8 cellular contexts compared by ENCODE assay signal in the genomic region with DNA sequence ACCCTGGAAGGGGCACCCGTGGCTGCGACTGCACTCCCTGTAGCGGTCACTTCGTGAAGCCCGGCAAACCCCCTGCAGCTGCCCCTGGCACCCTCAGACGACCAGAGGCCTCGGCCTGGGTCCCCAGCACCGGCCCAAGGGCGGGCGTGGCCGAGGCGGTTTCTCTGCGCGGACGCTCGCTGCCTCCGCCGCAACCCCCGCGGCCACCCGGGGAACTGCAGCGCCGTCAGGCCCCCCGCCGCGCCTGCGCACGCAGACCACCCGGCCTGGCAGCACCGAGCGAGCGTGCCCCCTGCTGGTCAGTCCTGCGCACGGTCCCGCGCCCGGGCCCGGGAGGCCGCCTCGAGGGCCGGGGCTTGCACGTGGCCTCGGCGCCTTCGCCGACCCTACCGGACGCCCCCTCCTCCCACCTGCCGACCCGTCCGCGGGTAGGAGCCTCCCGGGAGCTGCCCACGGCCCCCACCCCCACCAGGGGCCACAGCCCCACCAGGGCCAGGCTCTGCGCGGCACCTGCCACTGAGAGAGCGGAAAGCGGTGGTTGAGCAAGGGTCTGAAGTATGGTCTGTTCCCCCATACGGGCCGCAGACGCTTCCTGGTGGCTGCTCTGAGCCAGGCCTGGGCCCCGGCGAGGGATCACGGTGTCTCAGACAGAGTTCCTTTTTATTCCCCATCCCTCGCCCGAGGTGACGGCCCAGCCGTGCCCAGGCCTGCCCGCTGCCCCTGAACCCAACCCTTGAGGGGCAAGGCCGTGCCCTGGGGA. TPM values are rescaled to one million over a fixed set of nuclear protein-coding genes. Genes with fewer than 3 reads are reported as not detected.
DNase-seq lines count a peak whose midpoint lies in the region; ATAC-seq, FAIRE-seq and TF ChIP-seq lines count a peak whose summit lies in the region.

No MANE protein-coding gene starts in this region.

- peaks cover 2% of the 10 kb centered on the region for H3K4me1 Mint-ChIP-seq in activated T-cell treated with anti-CD3 and anti-CD28 coated beads, Interleukin-2, amount 50 U/mL, for 24 hours (ENCODE audit: low read depth)
- H3K4me1 Mint-ChIP-seq in naive thymus-derived CD4-positive, alpha-beta T cell, result peaks cover 2 to 8% (median 4%) of the 10 kb centered on the region in 7 donors

- H3K4me1 ChIP-seq in HUES6 (ENCODE audit: control insufficient read depth, insufficient read depth, low read length), result peaks cover 13% of the 10 kb centered on the region; the same call in 1 of the 2 replicates
- H3K4me1 ChIP-seq in naive thymus-derived CD4-positive, alpha-beta T cell (ENCODE audit: control insufficient read depth in 2 of 2, insufficient read depth in 2 of 2, low read length in 2 of 2), result no peaks in the 10 kb centered on the region

- no peaks in the 10 kb centered on the region for H3K9me3 ChIP-seq in HUES6 (ENCODE audit: control insufficient read depth, insufficient read depth, low read depth, low read length)
- H3K9me3 ChIP-seq in naive thymus-derived CD4-positive, alpha-beta T cell (ENCODE audit: control insufficient read depth in 2 of 3, low read length in 3 of 3), result no peaks in the 10 kb centered on the region

- ATAC-seq in GM21447 (IDR thresholded peaks at IDR 0.05; ENCODE audit: unreplicated experiment), result peak; percentile 73
- peak; percentile 100 for ATAC-seq in naive thymus-derived CD4-positive, alpha-beta T cell

- TF ChIP-seq CTCF in D721Med (IDR thresholded peaks at IDR 0.05; ENCODE audit: insufficient read depth, missing control alignments), result peak; percentile 81

- no peaks in the 10 kb centered on the region for H3K9me3 Mint-ChIP-seq in activated T-cell treated with anti-CD3 and anti-CD28 coated beads, Interleukin-2, amount 50 U/mL, for 24 hours
- no peaks in the 10 kb centered on the region for H3K9me3 Mint-ChIP-seq in naive thymus-derived CD4-positive, alpha-beta T cell

- no peak overlapping the region for H3K9ac ChIP-seq in HUES6 (ENCODE audit: low read length)

- no peak for FAIRE-seq in D721Med (lab: Jason Lieb, UNC)

- intact Hi-C loops in naive thymus-derived CD4-positive, alpha-beta T cell (cut with micrococcal nuclease), result loop anchor here (1.0 to 10.0 kb wide), 6 partner anchors 14 to 405 kb away; partner anchors contain the start of genes HAGH (in 1 of the 2), MRPS34 (in 1 of the 2) and MSRB1 (in 1 of the 2)

- no peak overlapping the region for H3K27ac Mint-ChIP-seq in activated T-cell treated with anti-CD3 and anti-CD28 coated beads, Interleukin-2, amount 50 U/mL, for 24 hours
- no peak overlapping the region for H3K27ac Mint-ChIP-seq in naive thymus-derived CD4-positive, alpha-beta T cell

- peak overlapping the region; percentile 62 for H3K4me3 Mint-ChIP-seq in activated T-cell treated with anti-CD3 and anti-CD28 coated beads, Interleukin-2, amount 50 U/mL, for 24 hours
- H3K4me3 Mint-ChIP-seq in naive thymus-derived CD4-positive, alpha-beta T cell, result peak overlapping the region in 6 of 10 donors; percentile 30 to 82 (median 74)

- H3K27me3 Mint-ChIP-seq in activated T-cell treated with anti-CD3 and anti-CD28 coated beads, Interleukin-2, amount 50 U/mL, for 24 hours, result peaks cover 7% of the 10 kb centered on the region
- peaks cover 0 to 3% (median 2%) of the 10 kb centered on the region in 5 donors for H3K27me3 Mint-ChIP-seq in naive thymus-derived CD4-positive, alpha-beta T cell

- CTCF ChIA-PET in naive thymus-derived CD4-positive, alpha-beta T cell (lab: Charles Lee), result interaction anchor here (0.6 to 1.7 kb wide), 4 partner anchors 7 to 67 kb away, joined by 3 to 7 read pairs (median 4); partner anchors contain the start of gene MSRB1

- H3K36me3 Mint-ChIP-seq in activated T-cell treated with anti-CD3 and anti-CD28 coated beads, Interleukin-2, amount 50 U/mL, for 24 hours (ENCODE audit: low read depth), result no peaks in the 10 kb centered on the region
- no peaks in the 10 kb centered on the region for H3K36me3 Mint-ChIP-seq in naive thymus-derived CD4-positive, alpha-beta T cell

- H3K27me3 ChIP-seq in HUES6 (ENCODE audit: control insufficient read depth, insufficient read depth, low read length), result peaks cover 9% of the 10 kb centered on the region
- no peaks in the 10 kb centered on the region for H3K27me3 ChIP-seq in naive thymus-derived CD4-positive, alpha-beta T cell (ENCODE audit: control insufficient read depth in 2 of 2, insufficient read depth in 2 of 2, low read length in 2 of 2)

- peak; percentile 83 for DNase-seq in D721Med (ENCODE audit: insufficient read length, low spot score)
- peak; percentile 17 for DNase-seq in OCI-M2 (lab: John Stamatoyannopoulos, UW; ENCODE audit: unreplicated experiment)
- DNase-seq in activated T-cell treated with anti-CD3 and anti-CD28 coated beads, Interleukin-2, amount 50 U/mL, for 24 hours, result peak; percentile 98
- peak; percentile 75 for DNase-seq in fibroblast of gingiva (ENCODE audit: low read depth)
- DNase-seq in naive thymus-derived CD4-positive, alpha-beta T cell, result peak; percentile 83 to 99 (median 91)
- peak; percentile 73 to 86 for DNase-seq in stimulated activated CD8-positive, alpha-beta memory T cell treated with anti-CD3 and anti-CD28 coated beads, Interleukin-7, amount 100 ng/mL, for 4 hours (ENCODE audit: low read depth in 2 of 2)

- H3K4me3 ChIP-seq in HUES6 (ENCODE audit: low read depth, low read length), result peak overlapping the region; percentile 55
- peak overlapping the region; percentile 48 for H3K4me3 ChIP-seq in naive thymus-derived CD4-positive, alpha-beta T cell (ENCODE audit: low read length)

- H3K36me3 ChIP-seq in HUES6 (ENCODE audit: control insufficient read depth, insufficient read depth, low read length), result no peaks in the 10 kb centered on the region
- no peaks in the 10 kb centered on the region for H3K36me3 ChIP-seq in naive thymus-derived CD4-positive, alpha-beta T cell (ENCODE audit: control insufficient read depth in 2 of 3, insufficient read depth in 3 of 3, low read length in 3 of 3)

- POLR2A ChIA-PET in naive thymus-derived CD4-positive, alpha-beta T cell (lab: Charles Lee), result interaction anchor here (0.6 to 1.5 kb wide), 5 partner anchors 12 to 226 kb away, joined by 3 to 11 read pairs (median 3); partner anchors contain the start of genes RPS2 and TRAF7

- no peak overlapping the region for H3K27ac ChIP-seq in HUES6 (ENCODE audit: low read depth, low read length)
- H3K27ac ChIP-seq in naive thymus-derived CD4-positive, alpha-beta T cell (ENCODE audit: low read depth, low read length), result peak overlapping the region; percentile 64

RNA-seq across cellular contexts. Expression of gene HS3ST6, which starts 11.5 kb away (rescaled TPM):
- total RNA-seq in naive thymus-derived CD4-positive, alpha-beta T cell, result not detected
- polyA plus RNA-seq in naive thymus-derived CD4-positive, alpha-beta T cell, result not detected

RNA-seq across cellular contexts. Expression of gene MSRB1, which starts 13.2 kb away (rescaled TPM):
- total RNA-seq in naive thymus-derived CD4-positive, alpha-beta T cell, result 10 to 100 TPM in 2 of 5 experiments, 1 to 10 TPM in 3; 5.5 to 27.0 (median 8.2) TPM
- polyA plus RNA-seq in naive thymus-derived CD4-positive, alpha-beta T cell, result 10 to 100 TPM; 15.6 to 15.8 TPM

RNA-seq across cellular contexts. Expression of gene RPL3L, which starts 24.7 kb away (rescaled TPM):
- not detected for total RNA-seq in naive thymus-derived CD4-positive, alpha-beta T cell
- polyA plus RNA-seq in naive thymus-derived CD4-positive, alpha-beta T cell, result not detected

RNA-seq across cellular contexts. Expression of gene NDUFB10, which starts 29.6 kb away (rescaled TPM):
- total RNA-seq in naive thymus-derived CD4-positive, alpha-beta T cell, result 100 to 1,000 TPM in 1 of 5 experiments, 10 to 100 TPM in 4; 40.0 to 114 (median 71.1) TPM
- polyA plus RNA-seq in naive thymus-derived CD4-positive, alpha-beta T cell, result 100 to 1,000 TPM; 166 to 180 TPM

RNA-seq across cellular contexts. Expression of gene RPS2, which starts 34.9 kb away (rescaled TPM):
- 1,000 to 10,000 TPM; 2,562 to 3,376 (median 2,918) TPM for total RNA-seq in naive thymus-derived CD4-positive, alpha-beta T cell
- 1,000 to 10,000 TPM; 7,065 to 7,254 TPM for polyA plus RNA-seq in naive thymus-derived CD4-positive, alpha-beta T cell

Comparison
In these comparisons a context has a peak if more than half of its experiments do, and no peak if none do; other contexts are left out.
1. DNase-seq: peak in every context shown above with its lines; median percentile 98 in activated T-cell treated with anti-CD3 and anti-CD28 coated beads, Interleukin-2, amount 50 U/mL, for 24 hours; 91 in naive thymus-derived CD4-positive, alpha-beta T cell; 83 in D721Med; 80 in stimulated activated CD8-positive, alpha-beta memory T cell treated with anti-CD3 and anti-CD28 coated beads, Interleukin-7, amount 100 ng/mL, for 4 hours; 75 in fibroblast of gingiva; 17 in OCI-M2.